In the genomic region with DNA sequence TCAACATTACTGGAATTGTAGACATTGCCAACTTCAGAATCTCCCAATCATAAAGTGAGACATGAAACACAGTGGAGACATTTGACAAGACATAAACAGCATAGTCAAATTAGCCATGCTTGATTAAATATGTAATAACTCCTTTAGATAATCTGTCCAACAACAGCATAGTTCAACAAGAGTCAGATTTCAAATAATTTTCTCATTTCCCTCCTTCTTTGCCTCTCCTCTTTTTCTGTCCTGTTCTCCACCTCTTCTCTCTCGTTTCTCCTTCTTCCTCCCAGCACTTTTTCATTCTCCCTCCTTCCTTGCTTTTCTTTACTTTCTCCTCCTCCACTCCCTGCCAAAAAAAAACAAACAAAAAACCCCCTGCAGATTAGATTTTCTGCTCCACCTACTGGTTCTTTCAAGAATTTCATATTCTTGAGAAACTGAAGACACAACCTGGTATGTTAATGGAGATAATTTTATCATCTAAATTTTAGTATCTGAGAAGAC, we compare ENCODE assay signal across 9 cellular contexts. TPM values are rescaled to one million over a fixed set of nuclear protein-coding genes. Genes with fewer than 3 reads are reported as not detected.
DNase-seq lines count a peak whose midpoint lies in the region; ATAC-seq, FAIRE-seq and TF ChIP-seq lines count a peak whose summit lies in the region.
"Had no signal": no experiment of that assay in that cellular context is flagged by ENCODE, and none has a peak within 500 bp of the region (broad histone marks: within the 10 kb centered on the region; RNA-seq: fewer than 3 reads in every experiment).

No MANE protein-coding gene starts in this region.

- DNase-seq in NCI-H82 (lab: John Stamatoyannopoulos, UW) (peak; percentile 31), NCI-H82 treated with DMSO at 0.1 percent for 48 hours (lab: John Stamatoyannopoulos, UW; ENCODE audit: unreplicated experiment) (no peak), KBM-7 (peak; percentile 72), astrocyte of the cerebellum (ENCODE audit: low read depth) (peak; percentile 13), neural crest cell (ENCODE audit: low read depth, low spot score) (no peak), urothelium cell line (ENCODE audit: low spot score) (no peak)

- no peak overlapping the region for H3K4me3 Mint-ChIP-seq in neural crest cell

- no peak overlapping the region for H3K4me3 ChIP-seq in astrocyte of the cerebellum (ENCODE audit: low read depth, low read length)

- no peaks in the 10 kb centered on the region for H3K27me3 Mint-ChIP-seq in neural crest cell (ENCODE audit: low read depth)

- TF ChIP-seq CTCF in astrocyte of the cerebellum (IDR thresholded peaks at IDR 0.05; ENCODE audit: low read depth, low read length, missing control alignments) = peak; percentile 51
- peak; percentile 61 for TF ChIP-seq CTCF in neural crest cell (conservative IDR thresholded peaks at IDR 0.05)

- no peaks in the 10 kb centered on the region for H3K9me3 Mint-ChIP-seq in neural crest cell

- H3K36me3 Mint-ChIP-seq in neural crest cell (ENCODE audit: low read depth) = peaks cover 11% of the 10 kb centered on the region

- peaks cover 4% of the 10 kb centered on the region for H3K4me1 Mint-ChIP-seq in neural crest cell

- in situ Hi-C loops in KBM-7 (cut with MboI; ENCODE audit: low pct_unique_long_range_greater_than_20kb, low sequenced_read_pairs) = no loop called here
- in situ Hi-C loops in astrocyte of the cerebellum (cut with HindIII; ENCODE audit: low sequenced_read_pairs) = no loop called here

- FAIRE-seq in urothelium cell line (lab: Jason Lieb, UNC) = no peak

- ATAC-seq in GM21390 (IDR thresholded peaks at IDR 0.05; ENCODE audit: unreplicated experiment) (peak; percentile 70), HG02840 (IDR thresholded peaks at IDR 0.05; ENCODE audit: low FRiP score, unreplicated experiment) (no peak)

- H3K27ac Mint-ChIP-seq in neural crest cell (ENCODE audit: unreplicated experiment) = no peak overlapping the region

RNA-seq across cellular contexts. Expression of a gene that starts 20.1 kb away (rescaled TPM):
- 28.1 and 29.8 TPM in 2 replicates for total RNA-seq in neural crest cell

RNA-seq across cellular contexts. Expression of a gene that starts 41.5 kb away (rescaled TPM):
- total RNA-seq in neural crest cell = not detected in 2 replicates
- total RNA-seq: dermis microvascular lymphatic vessel endothelial cell had no signal

RNA-seq across cellular contexts. Expression of a gene that starts 50.6 kb away (rescaled TPM):
- total RNA-seq in neural crest cell = 93.5 and 102 TPM in 2 replicates

Comparison
In these comparisons a context has a peak if more than half of its experiments do, and no peak if none do; other contexts are left out.
1. DNase-seq: peak in NCI-H82 (single experiment), KBM-7 (single experiment) and astrocyte of the cerebellum (single experiment); none in NCI-H82 treated with DMSO at 0.1 percent for 48 hours (single experiment), neural crest cell (single experiment) and urothelium cell line (single experiment).